Comparison of ENCODE assay signal across 15 cellular contexts in the genomic region with DNA sequence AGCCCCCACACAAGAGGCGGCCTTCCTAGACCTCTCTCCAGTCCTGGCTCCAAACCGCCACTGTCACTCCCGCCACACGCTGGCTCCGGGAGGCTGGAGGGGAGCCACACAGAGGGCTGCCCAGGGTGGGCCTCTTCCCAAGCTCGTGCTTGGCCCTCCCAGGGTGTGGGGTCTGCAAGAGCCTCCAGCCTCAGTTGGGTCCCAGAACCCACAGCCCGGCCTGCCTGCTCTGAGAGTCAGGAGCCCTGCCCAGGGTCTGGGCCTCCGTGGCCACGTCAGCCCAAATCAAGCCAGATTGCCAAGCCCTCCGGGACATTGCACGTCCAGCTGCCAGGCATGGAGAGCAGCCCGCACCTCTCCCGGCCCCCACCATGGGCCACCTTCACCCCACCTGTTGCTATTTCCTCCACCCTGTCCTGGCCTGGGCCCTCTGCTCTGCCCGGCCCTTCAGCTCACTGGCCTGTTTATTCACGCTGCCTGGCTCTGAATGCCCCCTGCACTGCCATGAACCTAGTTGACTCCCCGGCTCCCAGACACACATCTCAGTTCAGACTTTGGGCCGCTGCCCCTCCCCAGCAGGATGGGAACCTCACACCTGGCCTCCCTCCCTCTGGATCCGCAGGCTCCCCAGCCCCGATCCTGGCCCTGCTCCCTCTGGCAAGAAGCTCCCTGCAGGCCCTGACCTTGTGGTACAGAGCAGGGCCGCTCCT.
DNase-seq lines count a peak whose midpoint lies in the region; ATAC-seq and TF ChIP-seq lines count a peak whose summit lies in the region.
"Had no signal": no experiment of that assay in that cellular context is flagged by ENCODE, and none has a peak within 500 bp of the region (broad histone marks: within the 10 kb centered on the region; RNA-seq: fewer than 3 reads in every experiment).

No MANE protein-coding gene starts in this region.

- H3K27ac ChIP-seq in H9 (ENCODE audit: insufficient read length, low read depth, low read length) = no peak overlapping the region
- no peak overlapping the region for H3K27ac ChIP-seq in endodermal cell (ENCODE audit: low read depth, low read length)
- H3K27ac ChIP-seq in gastroesophageal sphincter = no peak overlapping the region
- H3K27ac ChIP-seq: KMS-11, left lung had no signal

- H3K9ac ChIP-seq in H9 (ENCODE audit: extremely low read depth, insufficient read length, low read length) (no peak overlapping the region), endodermal cell (ENCODE audit: extremely low read depth, low read length, poor library complexity, severe bottlenecking) (no peak overlapping the region)
- H3K9ac ChIP-seq: KMS-11 had no signal

- no peak overlapping the region for H3K18ac ChIP-seq in H9 (ENCODE audit: insufficient read length, low read depth, low read length)

- H2AFZ ChIP-seq in H9 (ENCODE audit: low read length) = no peak overlapping the region

- no peak overlapping the region for H3K4me3 Mint-ChIP-seq in H9
- H3K4me3 Mint-ChIP-seq in endodermal cell = no peak overlapping the region
- H3K4me3 Mint-ChIP-seq in osteocyte (ENCODE audit: unreplicated experiment) = no peak overlapping the region
- no peak overlapping the region for H3K4me3 Mint-ChIP-seq in WTC11
- H3K4me3 Mint-ChIP-seq: activated naive CD4-positive, alpha-beta T cell treated with anti-CD3 and anti-CD28 coated beads for 36 hours; B cell had no signal

- peaks cover 3% of the 10 kb centered on the region; the same call in 1 of the 2 replicates for H3K27me3 Mint-ChIP-seq in H9 (ENCODE audit: low read depth)
- H3K27me3 Mint-ChIP-seq in endodermal cell (ENCODE audit: insufficient read depth) = peaks cover 3% of the 10 kb centered on the region
- H3K27me3 Mint-ChIP-seq in osteocyte (ENCODE audit: unreplicated experiment) = no peaks in the 10 kb centered on the region
- peaks cover 3% of the 10 kb centered on the region for H3K27me3 Mint-ChIP-seq in WTC11 (ENCODE audit: low read depth)
- H3K27me3 Mint-ChIP-seq: B cell; naive thymus-derived CD4-positive, alpha-beta T cell had no signal

- H3K4me3 ChIP-seq in endodermal cell (ENCODE audit: low read length) (no peak overlapping the region), gastroesophageal sphincter (no peak overlapping the region)
- H3K4me3 ChIP-seq: left lung had no signal

- H3K27ac Mint-ChIP-seq in H9 = peak overlapping the region in 1 of 3 experiments; percentile 70; a peak in 1 of 7 replicates
- no peak overlapping the region for H3K27ac Mint-ChIP-seq in endodermal cell
- no peak overlapping the region for H3K27ac Mint-ChIP-seq in osteocyte (ENCODE audit: unreplicated experiment)
- H3K27ac Mint-ChIP-seq in WTC11 = no peak overlapping the region
- H3K27ac Mint-ChIP-seq: activated naive CD4-positive, alpha-beta T cell treated with anti-CD3 and anti-CD28 coated beads for 36 hours; B cell had no signal

- H2BK5ac ChIP-seq in H9 (ENCODE audit: insufficient read length, low read length) = no peak overlapping the region

- H3K36me3 Mint-ChIP-seq in H9 (ENCODE audit: insufficient read depth in 1 of 3, low read depth in 3 of 3) (peaks cover 0 to 4% (median 0%) of the 10 kb centered on the region in 3 experiments; a peak in 2 of 7 replicates), endodermal cell (ENCODE audit: low read depth) (no peaks in the 10 kb centered on the region), osteocyte (ENCODE audit: unreplicated experiment) (peaks cover 10% of the 10 kb centered on the region), WTC11 (no peaks in the 10 kb centered on the region)

- no peak for TF ChIP-seq EP300 in gastroesophageal sphincter (IDR thresholded peaks at IDR 0.05)

- no peak overlapping the region for H2BK20ac ChIP-seq in H9 (ENCODE audit: low read depth, low read length, poor library complexity, severe bottlenecking)

- TF ChIP-seq CTCF in H9 (conservative IDR thresholded peaks at IDR 0.05) = no peak
- no peak for TF ChIP-seq CTCF in endodermal cell (conservative IDR thresholded peaks at IDR 0.05)
- TF ChIP-seq CTCF in osteocyte (IDR thresholded peaks at IDR 0.05) = no peak
- no peak for TF ChIP-seq CTCF in WTC11 (IDR thresholded peaks at IDR 0.05)
- no peak for TF ChIP-seq CTCF in gastroesophageal sphincter (IDR thresholded peaks at IDR 0.05)

- H3K23ac ChIP-seq in H9 (ENCODE audit: insufficient read length, low read depth, low read length) = no peak overlapping the region

- no peaks in the 10 kb centered on the region; the same call in 1 of the 2 replicates for H3K4me1 ChIP-seq in H9 (ENCODE audit: insufficient read depth, low read length)
- H3K4me1 ChIP-seq in endodermal cell (ENCODE audit: control insufficient read depth, insufficient read depth, low read length) = no peaks in the 10 kb centered on the region
- H3K4me1 ChIP-seq in gastroesophageal sphincter = peaks cover 0 to 18% (median 0%) of the 10 kb centered on the region in 3 donors

- no peak for TF ChIP-seq POLR2A in gastroesophageal sphincter (IDR thresholded peaks at IDR 0.05)

- no peak overlapping the region for H2BK15ac ChIP-seq in H9 (ENCODE audit: low read depth, low read length)

- no peak overlapping the region for H2BK120ac ChIP-seq in H9 (ENCODE audit: low read depth, low read length, poor library complexity, severe bottlenecking)

- H3K4me1 Mint-ChIP-seq in H9 (peaks cover 2 to 6% of the 10 kb centered on the region in 2 experiments; a peak in 3 of 4 replicates), endodermal cell (no peaks in the 10 kb centered on the region), osteocyte (ENCODE audit: unreplicated experiment) (peaks cover 8% of the 10 kb centered on the region), WTC11 (no peaks in the 10 kb centered on the region)

- H3K9me3 Mint-ChIP-seq in H9 (no peaks in the 10 kb centered on the region), endodermal cell (peaks cover 2% of the 10 kb centered on the region), osteocyte (ENCODE audit: unreplicated experiment) (no peaks in the 10 kb centered on the region), WTC11 (no peaks in the 10 kb centered on the region)
- H3K9me3 Mint-ChIP-seq: activated naive CD4-positive, alpha-beta T cell treated with anti-CD3 and anti-CD28 coated beads for 36 hours; naive thymus-derived CD4-positive, alpha-beta T cell had no signal

- CTCF ChIA-PET in WTC11 (lab: Charles Lee) = no interaction called here

- POLR2A ChIA-PET in WTC11 (lab: Charles Lee) = no interaction called here

- WGBS in H9 (ENCODE audit: extremely low coverage, insufficient read length, low lambda C conversion rate) = no CpG with 5 or more reads among the region's 20 CpGs
- 94 to 95% methylated on average over 11 to 20 of the region's 20 CpGs for WGBS in endodermal cell (ENCODE audit: insufficient coverage in 1 of 2, insufficient read length in 1 of 2), 2 experiments
- 73 to 95% methylated on average over 3 to 4 of the region's 20 CpGs for WGBS in gastroesophageal sphincter (ENCODE audit: low coverage in 1 of 2), 2 donors

- H3T11ph ChIP-seq in H9 (ENCODE audit: low read length) = no peak overlapping the region

- no peaks in the 10 kb centered on the region for H3K79me1 ChIP-seq in H9 (ENCODE audit: insufficient read depth, low read depth, low read length, poor library complexity, severe bottlenecking)

- H4K8ac ChIP-seq in H9 (replicated peaks; ENCODE audit: insufficient read length, low read depth, low read length) = no peak overlapping the region

- H4K20me1 ChIP-seq in H9 (ENCODE audit: control insufficient read depth, insufficient read depth, insufficient read length) = no peaks in the 10 kb centered on the region

- ATAC-seq in WTC11 = no peak
- ATAC-seq in GM18867 (IDR thresholded peaks at IDR 0.05; ENCODE audit: unreplicated experiment) = no peak
- no peak for ATAC-seq in gastroesophageal sphincter
- ATAC-seq: left lung; naive thymus-derived CD4-positive, alpha-beta T cell had no signal

- no peaks in the 10 kb centered on the region for H3K23me2 ChIP-seq in H9 (ENCODE audit: insufficient read length, low read depth, low read length, poor library complexity, severe bottlenecking)

- H3K79me2 ChIP-seq in H9 (ENCODE audit: insufficient read depth, low read length) = no peaks in the 10 kb centered on the region

- H4K91ac ChIP-seq in H9 (ENCODE audit: insufficient read length, low read depth, low read length) = no peak overlapping the region

- H2BK12ac ChIP-seq in H9 (ENCODE audit: insufficient read length, low read depth, low read length) = no peak overlapping the region

- no peak overlapping the region for H4K5ac ChIP-seq in H9 (ENCODE audit: insufficient read length, low read depth, low read length)

- H3K4ac ChIP-seq in H9 (ENCODE audit: low read depth, low read length) = no peak overlapping the region

- DNase-seq in AG08396 (ENCODE audit: low spot score) (peak; percentile 14), H9 (peak; percentile 24), endodermal cell (peak; percentile 40), osteocyte (ENCODE audit: extremely low spot score, unreplicated experiment) (peak; percentile 83), WTC11 (ENCODE audit: low spot score) (no peak), DMS 273 treated with DMSO at 0.1 percent for 48 hours (lab: John Stamatoyannopoulos, UW) (no peak)
- DNase-seq: activated naive CD4-positive, alpha-beta T cell treated with anti-CD3 and anti-CD28 coated beads for 36 hours; cerebellar nuclear complex; NCI-H345 had no signal

- H3K56ac ChIP-seq in H9 (ENCODE audit: insufficient read length, low read depth, low read length) = no peak overlapping the region

- no peak overlapping the region for H2AK5ac ChIP-seq in H9 (ENCODE audit: insufficient read length, low read length)

- no peaks in the 10 kb centered on the region for H3K36me3 ChIP-seq in endodermal cell (ENCODE audit: control insufficient read depth, insufficient read depth, low read length)
- H3K36me3 ChIP-seq in gastroesophageal sphincter = peaks cover 0 to 27% of the 10 kb centered on the region in 2 donors

- H3K27me3 ChIP-seq in H9 (ENCODE audit: insufficient read depth, low read length) (no peaks in the 10 kb centered on the region), endodermal cell (ENCODE audit: control insufficient read depth, insufficient read depth, low read length, poor library complexity, severe bottlenecking) (no peaks in the 10 kb centered on the region), gastroesophageal sphincter (no peaks in the 10 kb centered on the region)
- H3K27me3 ChIP-seq: left lung had no signal

- H3K9me3 ChIP-seq in H9 (ENCODE audit: control insufficient read depth, low read depth, low read length) (no peaks in the 10 kb centered on the region), endodermal cell (ENCODE audit: control insufficient read depth, low read length) (peaks cover 9% of the 10 kb centered on the region), gastroesophageal sphincter (no peaks in the 10 kb centered on the region)
- H3K9me3 ChIP-seq: left lung had no signal

- H3K4me2 ChIP-seq in H9 (ENCODE audit: insufficient read depth, insufficient read length, low read length) = no peak overlapping the region
- H3K4me2 ChIP-seq: KMS-11 had no signal

- peak overlapping the region; percentile 49; the same call in 1 of the 2 replicates for H3K14ac ChIP-seq in H9 (ENCODE audit: insufficient read depth, low read length)

Comparison
In these comparisons a context has a peak if more than half of its experiments do, and no peak if none do; other contexts are left out.
1. DNase-seq: peak in AG08396 (single experiment), H9 (single experiment), endodermal cell (single experiment) and osteocyte (single experiment); none in WTC11 (single experiment) and DMS 273 treated with DMSO at 0.1 percent for 48 hours (single experiment).